ENCODE assay signal across 2 cellular contexts in genomic region chr12:123026094-123026853, GRCh38.
TF ChIP-seq lines count a peak whose summit lies in the region.

No MANE protein-coding gene starts in this region.

TF ChIP-seq in GM23338, 12 proteins besides CTCF, POLR2A, EP300 and RAD21 (continued from another document):
- no peak for TF ChIP-seq REST (IDR thresholded peaks at IDR 0.05; ENCODE audit: unreplicated experiment)
- TF ChIP-seq ZNF114 (CRISPR knock-in tag; IDR thresholded peaks at IDR 0.05): no peak
TF ChIP-seq in GM23338: peak in this region for 0.

TF ChIP-seq in WTC11, 78 proteins besides CTCF, POLR2A, EP300 and RAD21 (continued from another document):
- TF ChIP-seq AFF4 (CRISPR knock-in tag; IDR thresholded peaks at IDR 0.05; ENCODE audit: borderline replicate concordance) (no peak), E2F4 (CRISPR knock-in tag; IDR thresholded peaks at IDR 0.05; ENCODE audit: borderline replicate concordance, low read depth) (no peak), SMAD4 (CRISPR knock-in tag; IDR thresholded peaks at IDR 0.05) (no peak), JUN (CRISPR knock-in tag; IDR thresholded peaks at IDR 0.05) (no peak), ATF2 (CRISPR knock-in tag; IDR thresholded peaks at IDR 0.05; ENCODE audit: borderline replicate concordance, low read depth) (no peak), GABPB1 (CRISPR knock-in tag; IDR thresholded peaks at IDR 0.05) (no peak), ZNF121 (CRISPR knock-in tag; IDR thresholded peaks at IDR 0.05) (no peak), CBFB (CRISPR knock-in tag; IDR thresholded peaks at IDR 0.05; ENCODE audit: low read depth) (no peak), NFYB (CRISPR knock-in tag; conservative IDR thresholded peaks at IDR 0.05; ENCODE audit: low read depth) (no peak), IRF2 (CRISPR knock-in tag; IDR thresholded peaks at IDR 0.05; ENCODE audit: borderline replicate concordance, low read depth) (no peak), SMAD3 (CRISPR knock-in tag; IDR thresholded peaks at IDR 0.05; ENCODE audit: borderline replicate concordance) (no peak), PREB (CRISPR knock-in tag; IDR thresholded peaks at IDR 0.05; ENCODE audit: borderline replicate concordance) (no peak), IRF1 (CRISPR knock-in tag; IDR thresholded peaks at IDR 0.05) (no peak), ARID4B (CRISPR knock-in tag; IDR thresholded peaks at IDR 0.05; ENCODE audit: borderline replicate concordance) (no peak), ZNF532 (CRISPR knock-in tag; IDR thresholded peaks at IDR 0.05; ENCODE audit: borderline replicate concordance) (no peak), MLX (CRISPR knock-in tag; IDR thresholded peaks at IDR 0.05) (no peak), ZNF396 (CRISPR knock-in tag; IDR thresholded peaks at IDR 0.05; ENCODE audit: borderline replicate concordance) (no peak)
